In the genomic region with DNA sequence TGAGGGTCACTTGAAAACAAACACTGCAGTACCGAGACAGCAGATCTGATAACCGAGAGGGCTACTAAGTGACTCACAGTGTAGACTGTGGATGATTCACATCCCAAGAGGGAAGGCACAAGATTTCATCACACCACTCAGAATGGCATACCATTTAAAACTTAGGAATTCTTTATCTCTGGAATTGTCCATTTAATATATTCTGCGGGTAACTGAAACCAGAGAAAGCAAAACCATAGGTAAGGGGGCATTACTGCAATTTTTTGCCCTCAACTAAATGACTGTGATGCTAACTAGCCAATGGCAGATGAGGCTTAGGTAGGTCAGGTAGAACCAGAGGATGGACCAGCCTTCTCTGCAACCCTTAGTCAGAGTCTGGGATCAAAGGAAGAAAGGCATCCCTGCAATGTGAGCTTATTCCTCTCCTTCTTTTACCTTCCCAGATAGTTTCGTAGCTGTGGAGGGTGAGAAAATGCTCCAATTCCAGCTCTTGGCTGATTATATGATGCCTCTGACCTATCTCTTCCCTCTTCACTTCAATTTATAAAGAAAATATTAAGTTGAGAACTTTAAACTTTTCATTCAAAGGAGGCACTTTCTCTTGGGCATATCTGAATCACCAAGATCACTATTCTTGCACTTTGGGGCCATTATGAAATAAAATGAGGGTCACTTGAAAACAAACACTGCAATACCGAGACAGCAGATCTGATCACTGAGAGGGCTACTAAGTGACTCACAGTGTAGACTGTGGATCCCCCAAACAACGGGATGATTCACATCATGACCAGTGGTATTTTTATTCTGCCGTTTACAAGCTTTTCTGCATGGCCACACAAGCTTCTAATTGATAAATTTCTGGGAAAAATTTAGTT, we compare ENCODE assay signal across 1 cellular context.
TF ChIP-seq lines count a peak whose summit lies in the region.

No MANE protein-coding gene starts in this region.

TF ChIP-seq in A549, 52 proteins besides CTCF, POLR2A, EP300 and RAD21 (continued from another document):
- TF ChIP-seq CEBPB (IDR thresholded peaks at IDR 0.05) (peak; percentile 76 to 97), TP53 (CRISPR knock-in tag; IDR thresholded peaks at IDR 0.05) (no peak), SREBF2 (IDR thresholded peaks at IDR 0.05) (no peak), ZNF302 (CRISPR knock-in tag; IDR thresholded peaks at IDR 0.05) (no peak), NFE2L2 (conservative IDR thresholded peaks at IDR 0.05; ENCODE audit: low read length) (no peak), KDM1A (IDR thresholded peaks at IDR 0.05; ENCODE audit: low read depth) (no peak), ESRRA (IDR thresholded peaks at IDR 0.05; ENCODE audit: borderline replicate concordance, low read length) (no peak), RCOR1 (IDR thresholded peaks at IDR 0.05; ENCODE audit: low read depth, low read length) (no peak), EHMT2 (IDR thresholded peaks at IDR 0.05; ENCODE audit: low read depth) (no peak), HOXB5 (CRISPR knock-in tag; IDR thresholded peaks at IDR 0.05) (no peak), POLR2AphosphoS2 (conservative IDR thresholded peaks at IDR 0.05; ENCODE audit: low read length) (no peak), HEYL (CRISPR knock-in tag; IDR thresholded peaks at IDR 0.05) (no peak), JUN (IDR thresholded peaks at IDR 0.05) (peak; percentile 69 to 72; a peak in 3 of 5 replicates), CHD4 (IDR thresholded peaks at IDR 0.05; ENCODE audit: borderline replicate concordance) (no peak), BHLHE40 (IDR thresholded peaks at IDR 0.05; ENCODE audit: low read depth, low read length) (no peak), MAFK (IDR thresholded peaks at IDR 0.05; ENCODE audit: partially characterized antibody) (no peak), FOSL2 (IDR thresholded peaks at IDR 0.05) (peak; percentile 96), FOSL2 (CRISPR knock-in tag; IDR thresholded peaks at IDR 0.05) (peak; percentile 98), RFX5 (IDR thresholded peaks at IDR 0.05) (no peak), GATA3 (IDR thresholded peaks at IDR 0.05; ENCODE audit: borderline replicate concordance) (peak; percentile 95), CBX8 (IDR thresholded peaks at IDR 0.05) (no peak), KDM5A (IDR thresholded peaks at IDR 0.05) (no peak), ZC3H11A (IDR thresholded peaks at IDR 0.05) (no peak), SMC3 (IDR thresholded peaks at IDR 0.05) (0 out of 3 replicates have a peak, but pooled peaks have one; percentile 6)
- TF ChIP-seq, protein P1, sequence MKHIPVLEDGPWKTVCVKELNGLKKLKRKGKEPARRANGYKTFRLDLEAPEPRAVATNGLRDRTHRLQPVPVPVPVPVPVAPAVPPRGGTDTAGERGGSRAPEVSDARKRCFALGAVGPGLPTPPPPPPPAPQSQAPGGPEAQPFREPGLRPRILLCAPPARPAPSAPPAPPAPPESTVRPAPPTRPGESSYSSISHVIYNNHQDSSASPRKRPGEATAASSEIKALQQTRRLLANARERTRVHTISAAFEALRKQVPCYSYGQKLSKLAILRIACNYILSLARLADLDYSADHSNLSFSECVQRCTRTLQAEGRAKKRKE (CRISPR knock-in tag; IDR thresholded peaks at IDR 0.05; ENCODE audit: low read depth): no peak
- TF ChIP-seq, protein P2, sequence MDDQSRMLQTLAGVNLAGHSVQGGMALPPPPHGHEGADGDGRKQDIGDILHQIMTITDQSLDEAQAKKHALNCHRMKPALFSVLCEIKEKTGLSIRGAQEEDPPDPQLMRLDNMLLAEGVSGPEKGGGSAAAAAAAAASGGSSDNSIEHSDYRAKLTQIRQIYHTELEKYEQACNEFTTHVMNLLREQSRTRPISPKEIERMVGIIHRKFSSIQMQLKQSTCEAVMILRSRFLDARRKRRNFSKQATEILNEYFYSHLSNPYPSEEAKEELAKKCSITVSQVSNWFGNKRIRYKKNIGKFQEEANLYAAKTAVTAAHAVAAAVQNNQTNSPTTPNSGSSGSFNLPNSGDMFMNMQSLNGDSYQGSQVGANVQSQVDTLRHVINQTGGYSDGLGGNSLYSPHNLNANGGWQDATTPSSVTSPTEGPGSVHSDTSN (IDR thresholded peaks at IDR 0.05): no peak
- TF ChIP-seq, protein P3, sequence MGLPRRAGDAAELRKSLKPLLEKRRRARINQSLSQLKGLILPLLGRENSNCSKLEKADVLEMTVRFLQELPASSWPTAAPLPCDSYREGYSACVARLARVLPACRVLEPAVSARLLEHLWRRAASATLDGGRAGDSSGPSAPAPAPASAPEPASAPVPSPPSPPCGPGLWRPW (IDR thresholded peaks at IDR 0.05): no peak
- TF ChIP-seq, protein P4, sequence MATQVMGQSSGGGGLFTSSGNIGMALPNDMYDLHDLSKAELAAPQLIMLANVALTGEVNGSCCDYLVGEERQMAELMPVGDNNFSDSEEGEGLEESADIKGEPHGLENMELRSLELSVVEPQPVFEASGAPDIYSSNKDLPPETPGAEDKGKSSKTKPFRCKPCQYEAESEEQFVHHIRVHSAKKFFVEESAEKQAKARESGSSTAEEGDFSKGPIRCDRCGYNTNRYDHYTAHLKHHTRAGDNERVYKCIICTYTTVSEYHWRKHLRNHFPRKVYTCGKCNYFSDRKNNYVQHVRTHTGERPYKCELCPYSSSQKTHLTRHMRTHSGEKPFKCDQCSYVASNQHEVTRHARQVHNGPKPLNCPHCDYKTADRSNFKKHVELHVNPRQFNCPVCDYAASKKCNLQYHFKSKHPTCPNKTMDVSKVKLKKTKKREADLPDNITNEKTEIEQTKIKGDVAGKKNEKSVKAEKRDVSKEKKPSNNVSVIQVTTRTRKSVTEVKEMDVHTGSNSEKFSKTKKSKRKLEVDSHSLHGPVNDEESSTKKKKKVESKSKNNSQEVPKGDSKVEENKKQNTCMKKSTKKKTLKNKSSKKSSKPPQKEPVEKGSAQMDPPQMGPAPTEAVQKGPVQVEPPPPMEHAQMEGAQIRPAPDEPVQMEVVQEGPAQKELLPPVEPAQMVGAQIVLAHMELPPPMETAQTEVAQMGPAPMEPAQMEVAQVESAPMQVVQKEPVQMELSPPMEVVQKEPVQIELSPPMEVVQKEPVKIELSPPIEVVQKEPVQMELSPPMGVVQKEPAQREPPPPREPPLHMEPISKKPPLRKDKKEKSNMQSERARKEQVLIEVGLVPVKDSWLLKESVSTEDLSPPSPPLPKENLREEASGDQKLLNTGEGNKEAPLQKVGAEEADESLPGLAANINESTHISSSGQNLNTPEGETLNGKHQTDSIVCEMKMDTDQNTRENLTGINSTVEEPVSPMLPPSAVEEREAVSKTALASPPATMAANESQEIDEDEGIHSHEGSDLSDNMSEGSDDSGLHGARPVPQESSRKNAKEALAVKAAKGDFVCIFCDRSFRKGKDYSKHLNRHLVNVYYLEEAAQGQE (IDR thresholded peaks at IDR 0.05): no peak
- TF ChIP-seq, protein P5, sequence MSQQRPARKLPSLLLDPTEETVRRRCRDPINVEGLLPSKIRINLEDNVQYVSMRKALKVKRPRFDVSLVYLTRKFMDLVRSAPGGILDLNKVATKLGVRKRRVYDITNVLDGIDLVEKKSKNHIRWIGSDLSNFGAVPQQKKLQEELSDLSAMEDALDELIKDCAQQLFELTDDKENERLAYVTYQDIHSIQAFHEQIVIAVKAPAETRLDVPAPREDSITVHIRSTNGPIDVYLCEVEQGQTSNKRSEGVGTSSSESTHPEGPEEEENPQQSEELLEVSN (IDR thresholded peaks at IDR 0.05; ENCODE audit: borderline replicate concordance, low read depth): no peak
- TF ChIP-seq, protein P6, sequence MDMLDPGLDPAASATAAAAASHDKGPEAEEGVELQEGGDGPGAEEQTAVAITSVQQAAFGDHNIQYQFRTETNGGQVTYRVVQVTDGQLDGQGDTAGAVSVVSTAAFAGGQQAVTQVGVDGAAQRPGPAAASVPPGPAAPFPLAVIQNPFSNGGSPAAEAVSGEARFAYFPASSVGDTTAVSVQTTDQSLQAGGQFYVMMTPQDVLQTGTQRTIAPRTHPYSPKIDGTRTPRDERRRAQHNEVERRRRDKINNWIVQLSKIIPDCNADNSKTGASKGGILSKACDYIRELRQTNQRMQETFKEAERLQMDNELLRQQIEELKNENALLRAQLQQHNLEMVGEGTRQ (IDR thresholded peaks at IDR 0.05): no peak
